Comparison of ENCODE assay signal across 21 cellular contexts in the genomic region with DNA sequence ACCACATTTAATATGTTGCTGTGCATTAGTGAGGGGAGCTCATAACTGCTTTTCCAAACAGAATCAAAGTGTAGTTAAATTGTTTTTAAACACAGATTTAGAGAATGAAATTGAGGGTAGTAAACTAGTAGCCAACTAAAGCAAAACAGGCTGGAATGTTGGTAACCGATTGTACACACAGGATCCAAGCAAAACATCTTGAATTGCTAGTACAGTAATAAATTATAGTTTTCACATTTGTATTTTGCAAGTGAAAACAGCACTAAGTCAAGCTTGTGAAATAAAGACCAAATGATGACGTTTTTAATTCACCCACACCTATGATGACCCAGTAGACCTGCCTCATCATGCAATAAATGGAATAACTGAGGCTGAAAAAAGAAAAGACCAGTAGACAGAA.
DNase-seq lines count a peak whose midpoint lies in the region; ATAC-seq, FAIRE-seq and TF ChIP-seq lines count a peak whose summit lies in the region.
"Had no signal": no experiment of that assay in that cellular context is flagged by ENCODE, and none has a peak within 500 bp of the region (broad histone marks: within the 10 kb centered on the region; RNA-seq: fewer than 3 reads in every experiment).

No MANE protein-coding gene starts in this region.

- H3K4me3 Mint-ChIP-seq in astrocyte (ENCODE audit: unreplicated experiment) = no peak overlapping the region
- H3K4me3 Mint-ChIP-seq: CD8-positive, alpha-beta memory T cell had no signal

- POLR2A ChIA-PET in SK-N-SH (lab: Yijun Ruan, JAX) = interaction anchor here (1.0 to 2.8 kb wide), 8 partner anchors 9 to 424 kb away, joined by 3 to 26 read pairs (median 6); a partner anchor contains a TSS

- 73% methylated on average over 2 of the region's 2 CpGs for WGBS in SK-N-SH (ENCODE audit: low lambda C conversion rate)
- 1 to 7% methylated on average over 2 of the region's 2 CpGs for WGBS in aorta, 2 donors
- 63% methylated on average over 2 of the region's 2 CpGs for WGBS in esophagus muscularis mucosa

- TF ChIP-seq CTCF in SK-N-SH (IDR thresholded peaks at IDR 0.05) = no peak
- TF ChIP-seq CTCF in astrocyte (IDR thresholded peaks at IDR 0.05; ENCODE audit: insufficient read depth, low read depth, low read length) = no peak
- TF ChIP-seq CTCF in osteoblast (IDR thresholded peaks at IDR 0.05; ENCODE audit: extremely low read depth, low read depth, low read length) = no peak
- TF ChIP-seq CTCF in esophagus muscularis mucosa (IDR thresholded peaks at IDR 0.05) = no peak

- H3K4me1 ChIP-seq in SK-N-SH (ENCODE audit: control insufficient read depth in 1 of 2, insufficient read depth in 2 of 2, low read depth in 1 of 2, low read length in 1 of 2) (peaks cover 0 to 49% of the 10 kb centered on the region in 2 experiments; a peak in 3 of 4 replicates), astrocyte (ENCODE audit: insufficient read depth, low read length) (no peaks in the 10 kb centered on the region), osteoblast (ENCODE audit: insufficient read depth, low read length) (peaks cover 6% of the 10 kb centered on the region), aorta (ENCODE audit: control insufficient read depth in 1 of 2, insufficient read depth in 2 of 2, low read length in 2 of 2) (no peaks in the 10 kb centered on the region), esophagus muscularis mucosa (no peaks in the 10 kb centered on the region)

- H3K4me3 ChIP-seq in SK-N-SH (ENCODE audit: low read depth in 2 of 2, low read length in 1 of 2) = no peak overlapping the region
- H3K4me3 ChIP-seq in astrocyte (ENCODE audit: insufficient read depth, low read depth, low read length) = no peak overlapping the region
- H3K4me3 ChIP-seq in osteoblast (ENCODE audit: insufficient read depth, low read length) = no peak overlapping the region
- no peak overlapping the region for H3K4me3 ChIP-seq in aorta (ENCODE audit: low read length in 2 of 2)
- no peak overlapping the region for H3K4me3 ChIP-seq in esophagus muscularis mucosa
- H3K4me3 ChIP-seq: HAP-1, MG63 had no signal

- no peak overlapping the region; the same call in 1 of the 2 replicates for H2AFZ ChIP-seq in SK-N-SH (ENCODE audit: low read depth)
- no peak overlapping the region for H2AFZ ChIP-seq in astrocyte (ENCODE audit: low read depth, low read length)
- no peak overlapping the region for H2AFZ ChIP-seq in osteoblast (ENCODE audit: low read length)

- DNase-seq in SK-N-SH (no peak), astrocyte (ENCODE audit: low read depth) (no peak), osteoblast (ENCODE audit: insufficient read length, low spot score, missing footprints) (peak; percentile 71), aorta (no peak), esophagus muscularis mucosa (ENCODE audit: extremely low spot score) (no peak), NCI-H2227 treated with DMSO at 0.1 percent for 48 hours (lab: John Stamatoyannopoulos, UW) (no peak), islet precursor cell (no peak)
- DNase-seq: 8988T; C1 segment of cervical spinal cord; CD8-positive, alpha-beta memory T cell; DMS153; NCI-H1048; NCI-H1417 treated with DMSO at 0.1 percent for 48 hours; NCI-H187 treated with DMSO at 0.1 percent for 48 hours; NCI-H2107; NCI-H774; NK-92 treated with Interleukin-12 subunit alpha and Interleukin-12 subunit beta, amount 100 ng/mL, for 24 hours had no signal

- CTCF ChIA-PET in SK-N-SH (lab: Yijun Ruan, JAX) = interaction anchor here (0.6 to 3.9 kb wide), 59 partner anchors 10 to 439 kb away, joined by 3 to 80 read pairs (median 5); a partner anchor contains a TSS

- H3K27ac ChIP-seq in SK-N-SH (ENCODE audit: low read depth in 2 of 2, low read length in 1 of 2) = peak overlapping the region in 1 of 2 experiments; percentile 95; a peak in 2 of 4 replicates
- no peak overlapping the region for H3K27ac ChIP-seq in astrocyte (ENCODE audit: low read depth, low read length)
- H3K27ac ChIP-seq in osteoblast (ENCODE audit: low read depth, low read length) = no peak overlapping the region
- H3K27ac ChIP-seq in aorta (ENCODE audit: low read depth in 1 of 2, low read length in 2 of 2) = no peak overlapping the region
- H3K27ac ChIP-seq in esophagus muscularis mucosa (replicated peaks in 1 of 4) = no peak overlapping the region
- H3K27ac ChIP-seq: RWPE1 had no signal

- no peaks in the 10 kb centered on the region for H3K9me2 ChIP-seq in SK-N-SH

- no peak for TF ChIP-seq POLR2A in esophagus muscularis mucosa (IDR thresholded peaks at IDR 0.05; ENCODE audit: low read depth)

- no peaks in the 10 kb centered on the region for H3K27me3 Mint-ChIP-seq in astrocyte (ENCODE audit: low read depth, unreplicated experiment)
- H3K27me3 Mint-ChIP-seq: CD8-positive, alpha-beta memory T cell had no signal

- intact Hi-C loops in aorta (cut with DNase I) (loop anchor here (10.0 kb wide), 2 partner anchors 361 to 421 kb away; a partner anchor contains a TSS), esophagus muscularis mucosa (cut with DNase I) (no loop called here)

- H3K27me3 ChIP-seq in SK-N-SH (ENCODE audit: insufficient read depth) (no peaks in the 10 kb centered on the region), astrocyte (ENCODE audit: insufficient read depth, low read length) (no peaks in the 10 kb centered on the region), osteoblast (ENCODE audit: insufficient read depth, low read length) (no peaks in the 10 kb centered on the region), aorta (ENCODE audit: control insufficient read depth in 1 of 2, insufficient read depth in 2 of 2, low read length in 1 of 2) (no peaks in the 10 kb centered on the region), esophagus muscularis mucosa (no peaks in the 10 kb centered on the region)
- H3K27me3 ChIP-seq: MG63 had no signal

- no peaks in the 10 kb centered on the region for H3K36me3 Mint-ChIP-seq in astrocyte (ENCODE audit: low read depth, unreplicated experiment)
- H3K36me3 Mint-ChIP-seq: CD8-positive, alpha-beta memory T cell had no signal

- H4K20me1 ChIP-seq in SK-N-SH (ENCODE audit: insufficient read depth) (no peaks in the 10 kb centered on the region), astrocyte (ENCODE audit: insufficient read depth, low read length) (no peaks in the 10 kb centered on the region), osteoblast (ENCODE audit: insufficient read depth, low read length) (no peaks in the 10 kb centered on the region)

- H3K27ac Mint-ChIP-seq in astrocyte (ENCODE audit: unreplicated experiment) = no peak overlapping the region
- H3K27ac Mint-ChIP-seq: CD8-positive, alpha-beta memory T cell had no signal

- H3K4me2 ChIP-seq in SK-N-SH (no peak overlapping the region), astrocyte (ENCODE audit: low read length) (no peak overlapping the region), osteoblast (ENCODE audit: insufficient read depth, low read length) (no peak overlapping the region)

- no peaks in the 10 kb centered on the region for H3K4me1 Mint-ChIP-seq in astrocyte (ENCODE audit: low read depth, unreplicated experiment)
- H3K4me1 Mint-ChIP-seq: CD8-positive, alpha-beta memory T cell had no signal

- 0 out of 4 replicates have a peak, but pooled peaks of 1 of the 2 experiments have one; percentile 18 for TF ChIP-seq EP300 in SK-N-SH (IDR thresholded peaks at IDR 0.05; ENCODE audit: borderline replicate concordance in 1 of 2, low read depth in 1 of 2, low read length in 1 of 2)
- TF ChIP-seq EP300 in esophagus muscularis mucosa (IDR thresholded peaks at IDR 0.05) = no peak

- ATAC-seq in SK-N-SH treated with all-trans-retinoic acid at 6 μM for 48 hours (peak; percentile 5; the same call in 1 of the 3 replicates), aorta (ENCODE audit: low FRiP score) (peak; percentile 48)

- FAIRE-seq in astrocyte (lab: Jason Lieb, UNC) = peak; percentile 45

- H3K79me2 ChIP-seq in SK-N-SH (ENCODE audit: insufficient read depth) (no peaks in the 10 kb centered on the region), astrocyte (ENCODE audit: insufficient read depth, low read length) (no peaks in the 10 kb centered on the region), osteoblast (ENCODE audit: insufficient read depth, low read length) (no peaks in the 10 kb centered on the region)

- H3K36me3 ChIP-seq in SK-N-SH (replicated peaks in 1 of 2; ENCODE audit: control insufficient read depth in 1 of 2, insufficient read depth in 2 of 2, low read length in 1 of 2) (peaks cover 0 to 3% of the 10 kb centered on the region in 2 experiments), astrocyte (ENCODE audit: insufficient read depth, low read length) (no peaks in the 10 kb centered on the region), osteoblast (ENCODE audit: insufficient read depth, low read length) (no peaks in the 10 kb centered on the region), aorta (ENCODE audit: control insufficient read depth in 1 of 2, insufficient read depth in 2 of 2, low read length in 1 of 2) (no peaks in the 10 kb centered on the region), esophagus muscularis mucosa (no peaks in the 10 kb centered on the region)
- H3K36me3 ChIP-seq: HAP-1, MG63 had no signal

- no peaks in the 10 kb centered on the region for H3K9me3 Mint-ChIP-seq in astrocyte (ENCODE audit: unreplicated experiment)

- no peak for TF ChIP-seq RAD21 in SK-N-SH (IDR thresholded peaks at IDR 0.05; ENCODE audit: low read length)

- H3F3A ChIP-seq in SK-N-SH (replicated peaks; ENCODE audit: insufficient read depth) = peaks cover 4% of the 10 kb centered on the region

- H3K9me3 ChIP-seq in SK-N-SH = peaks cover 3% of the 10 kb centered on the region; the same call in 1 of the 2 replicates
- H3K9me3 ChIP-seq in astrocyte (ENCODE audit: insufficient read depth, low read depth, low read length) = no peaks in the 10 kb centered on the region
- H3K9me3 ChIP-seq in osteoblast (ENCODE audit: low read depth, low read length) = no peaks in the 10 kb centered on the region
- no peaks in the 10 kb centered on the region for H3K9me3 ChIP-seq in aorta (ENCODE audit: control insufficient read depth, low read length)
- H3K9me3 ChIP-seq in esophagus muscularis mucosa = no peaks in the 10 kb centered on the region
- H3K9me3 ChIP-seq: HAP-1, MG63 had no signal

- H3K9ac ChIP-seq in SK-N-SH (no peak overlapping the region), astrocyte (ENCODE audit: low read length) (no peak overlapping the region)

TF ChIP-seq in SK-N-SH treated with all-trans-retinoic acid at 6 μM for 48 hours, 23 proteins besides CTCF, POLR2A, EP300 and RAD21:
- 0 out of 2 replicates have a peak, but pooled peaks have one; percentile 3 for TF ChIP-seq ZFP3 (CRISPR knock-in tag; IDR thresholded peaks at IDR 0.05)
- TF ChIP-seq ZNF70 (CRISPR knock-in tag; IDR thresholded peaks at IDR 0.05) = no peak
- TF ChIP-seq ZFP30 (CRISPR knock-in tag; IDR thresholded peaks at IDR 0.05) = no peak; the same call in 1 of the 2 replicates
TF ChIP-seq in SK-N-SH treated with all-trans-retinoic acid at 6 μM for 48 hours: peak in this region for 1.
